ENCODE assay signal across 13 cellular contexts in genomic region chr7:140349172-140349771, GRCh38. TPM values are rescaled to one million over a fixed set of nuclear protein-coding genes. Genes with fewer than 3 reads are reported as not detected.
DNase-seq lines count a peak whose midpoint lies in the region; ATAC-seq and TF ChIP-seq lines count a peak whose summit lies in the region.
"Had no signal": no experiment of that assay in that cellular context is flagged by ENCODE, and none has a peak within 500 bp of the region (broad histone marks: within the 10 kb centered on the region; RNA-seq: fewer than 3 reads in every experiment).

No MANE protein-coding gene starts in this region.

- H3K27me3 Mint-ChIP-seq in activated CD4-positive, alpha-beta T cell treated with anti-CD3 and anti-CD28 coated beads, Interleukin-2, amount 10 ng/mL, durations not matched to agents 7 days and 5 days, result no peaks in the 10 kb centered on the region

- no peak for ATAC-seq in HG03097 (IDR thresholded peaks at IDR 0.05; ENCODE audit: low FRiP score, unreplicated experiment)
- ATAC-seq: GM23338 had no signal

- H3K27me3 ChIP-seq in brain microvascular endothelial cell (replicated peaks), result no peaks in the 10 kb centered on the region

- H3K4me3 Mint-ChIP-seq in activated CD4-positive, alpha-beta T cell treated with anti-CD3 and anti-CD28 coated beads, Interleukin-2, amount 10 ng/mL, durations not matched to agents 7 days and 5 days, result no peak overlapping the region
- H3K4me3 Mint-ChIP-seq: GM23338 had no signal

- H3K36me3 Mint-ChIP-seq in activated CD4-positive, alpha-beta T cell treated with anti-CD3 and anti-CD28 coated beads, Interleukin-2, amount 10 ng/mL, durations not matched to agents 7 days and 5 days (ENCODE audit: low read depth), result peaks cover 41% of the 10 kb centered on the region

- POLR2A ChIA-PET in activated CD4-positive, alpha-beta T cell treated with anti-CD3 and anti-CD28 coated beads, Interleukin-2, amount 10 ng/mL, durations not matched to agents 7 days and 5 days (lab: Charles Lee), result no interaction called here

- H3K27ac ChIP-seq in brain microvascular endothelial cell (peak overlapping the region; percentile 16), substantia nigra (ENCODE audit: low read depth, low read length, poor library complexity, severe bottlenecking) (peak overlapping the region; percentile 27)
- H3K27ac ChIP-seq: thoracic aorta had no signal

- DNase-seq in activated CD4-positive, alpha-beta T cell treated with anti-CD3 and anti-CD28 coated beads, Interleukin-2, amount 10 ng/mL, durations not matched to agents 7 days and 5 days, result no peak
- no peak for DNase-seq in activated CD4-positive, alpha-beta T cell treated with anti-CD3 and anti-CD28 coated beads, Interleukin-2, amount 50 U/mL, for 48 hours
- DNase-seq in brain microvascular endothelial cell (peak; percentile 12), medulla oblongata (ENCODE audit: extremely low spot score) (peak; percentile 65), substantia nigra (lab: John Stamatoyannopoulos, UW) (peak in 14 of 49 donors; percentile 2 to 70 (median 31)), cerebellum (ENCODE audit: low spot score) (no peak), AG08396 (ENCODE audit: low spot score) (no peak)
- DNase-seq: activated naive CD4-positive, alpha-beta T cell; AML-193; NCI-H524 had no signal

- H3K27ac Mint-ChIP-seq in activated CD4-positive, alpha-beta T cell treated with anti-CD3 and anti-CD28 coated beads, Interleukin-2, amount 10 ng/mL, durations not matched to agents 7 days and 5 days, result peak overlapping the region; percentile 47
- H3K27ac Mint-ChIP-seq: GM23338 had no signal

- CTCF ChIA-PET in activated CD4-positive, alpha-beta T cell treated with anti-CD3 and anti-CD28 coated beads, Interleukin-2, amount 10 ng/mL, durations not matched to agents 7 days and 5 days (lab: Charles Lee), result interaction anchor here (0.5 to 1.1 kb wide), 5 partner anchors 11 to 312 kb away, joined by 3 to 4 read pairs (median 3); no protein-coding TSS in a partner anchor

- H3K4me3 ChIP-seq in brain microvascular endothelial cell (ENCODE audit: low read depth, low read length), result no peak overlapping the region
- H3K4me3 ChIP-seq: GM23338, thoracic aorta had no signal

- peaks cover 8% of the 10 kb centered on the region for H3K4me1 Mint-ChIP-seq in activated CD4-positive, alpha-beta T cell treated with anti-CD3 and anti-CD28 coated beads, Interleukin-2, amount 10 ng/mL, durations not matched to agents 7 days and 5 days
- H3K4me1 Mint-ChIP-seq: GM23338 had no signal

- no peaks in the 10 kb centered on the region for H3K9me3 Mint-ChIP-seq in activated CD4-positive, alpha-beta T cell treated with anti-CD3 and anti-CD28 coated beads, Interleukin-2, amount 10 ng/mL, durations not matched to agents 7 days and 5 days
- H3K9me3 Mint-ChIP-seq: GM23338 had no signal

- no peak for TF ChIP-seq CTCF in brain microvascular endothelial cell (IDR thresholded peaks at IDR 0.05; ENCODE audit: low read depth, low read length, missing control alignments)

- in situ Hi-C loops in brain microvascular endothelial cell (cut with HindIII; ENCODE audit: low pct_ligation_motif_present, low sequenced_read_pairs), result no loop called here

- H3K36me3 ChIP-seq in brain microvascular endothelial cell (replicated peaks), result peaks cover 54% of the 10 kb centered on the region

RNA-seq across cellular contexts. Expression of gene SLC37A3, which starts 49.1 kb away (rescaled TPM):
- 10 to 100 TPM; 24.9 to 28.5 TPM for total RNA-seq in activated CD4-positive, alpha-beta T cell treated with anti-CD3 and anti-CD28 coated beads, Interleukin-2, amount 10 ng/mL, durations not matched to agents 7 days and 5 days
- total RNA-seq in cerebellum, result 91.5 TPM

RNA-seq across cellular contexts. Expression of gene RAB19, which starts 54.6 kb away (rescaled TPM):
- total RNA-seq in activated CD4-positive, alpha-beta T cell treated with anti-CD3 and anti-CD28 coated beads, Interleukin-2, amount 10 ng/mL, durations not matched to agents 7 days and 5 days, result 1 to 10 TPM; 6.9 to 7.2 TPM
- not detected for total RNA-seq in cerebellum
- total RNA-seq: thoracic aorta had no signal

Comparison
In these comparisons a context has a peak if more than half of its experiments do, and no peak if none do; other contexts are left out.
1. DNase-seq: peak in brain microvascular endothelial cell (single experiment) and medulla oblongata (single experiment); none in activated CD4-positive, alpha-beta T cell treated with anti-CD3 and anti-CD28 coated beads, Interleukin-2, amount 10 ng/mL, durations not matched to agents 7 days and 5 days (single experiment), activated CD4-positive, alpha-beta T cell treated with anti-CD3 and anti-CD28 coated beads, Interleukin-2, amount 50 U/mL, for 48 hours (0 of 2), cerebellum (single experiment) and AG08396 (single experiment).